ENCODE assay signal across 27 cellular contexts in the genomic region with DNA sequence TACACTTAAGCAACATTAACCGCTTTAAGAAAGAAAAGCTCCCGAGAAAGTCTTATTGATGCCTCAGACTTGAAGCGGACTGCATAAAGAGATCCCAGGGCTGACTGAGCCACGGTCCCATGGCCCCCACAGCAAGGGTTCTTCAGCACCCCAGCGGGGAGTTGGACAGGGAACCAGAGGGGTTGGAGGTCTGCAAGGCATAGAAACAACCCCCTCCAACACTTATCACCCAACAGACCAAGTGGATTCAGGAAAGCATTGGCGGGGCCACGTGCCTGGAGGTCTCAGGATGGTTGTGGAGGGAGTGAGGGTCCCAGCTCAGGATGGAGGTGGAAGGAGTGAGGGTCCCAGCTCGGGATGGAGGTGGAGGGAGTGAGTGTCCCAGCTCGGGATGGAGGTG.
DNase-seq lines count a peak whose midpoint lies in the region; ATAC-seq, FAIRE-seq and TF ChIP-seq lines count a peak whose summit lies in the region.
"Had no signal": no experiment of that assay in that cellular context is flagged by ENCODE, and none has a peak within 500 bp of the region (broad histone marks: within the 10 kb centered on the region; RNA-seq: fewer than 3 reads in every experiment).

No MANE protein-coding gene starts in this region.

- H3K27ac ChIP-seq in DND-41 (ENCODE audit: low read length) (no peak overlapping the region), H1 (ENCODE audit: low read depth, low read length) (no peak overlapping the region), neuronal stem cell (replicated peaks; ENCODE audit: low read length) (no peak overlapping the region)
- H3K27ac ChIP-seq: C4-2B, GM23248, KMS-11, SJCRH30 had no signal

- H3K27me3 ChIP-seq in DND-41 (ENCODE audit: insufficient read depth, low read length, poor library complexity) (no peaks in the 10 kb centered on the region), H1 (replicated peaks in 1 of 4; ENCODE audit: control insufficient read depth in 3 of 4, extremely low read depth in 1 of 4, insufficient read depth in 3 of 4, low read length in 3 of 4) (no peaks in the 10 kb centered on the region), neuronal stem cell (ENCODE audit: control insufficient read depth in 3 of 3, insufficient read depth in 3 of 3, low read depth in 1 of 3, low read length in 3 of 3) (no peaks in the 10 kb centered on the region)
- H3K27me3 ChIP-seq: SJCRH30 had no signal

- H3K4me2 ChIP-seq in DND-41 (ENCODE audit: insufficient read depth, low read length) (no peak overlapping the region), H1 (ENCODE audit: insufficient read depth in 1 of 2, low read depth in 2 of 2, low read length in 2 of 2) (no peak overlapping the region), neuronal stem cell (ENCODE audit: insufficient read depth, low read length, poor library complexity, severe bottlenecking) (no peak overlapping the region)
- H3K4me2 ChIP-seq: KMS-11 had no signal

- no peak for DNase-seq in DND-41
- peak in 1 of 2 experiments; percentile 22 for DNase-seq in H1 (ENCODE audit: low read depth in 1 of 2, low spot score in 2 of 2)
- DNase-seq in mesenteric fat pad (ENCODE audit: low spot score), result peak; percentile 30
- DNase-seq in type B pancreatic cell (ENCODE audit: extremely low spot score, unreplicated experiment), result peak; percentile 32
- DNase-seq in neuronal stem cell (ENCODE audit: low spot score), result no peak
- DNase-seq in NCI-H446 (lab: John Stamatoyannopoulos, UW), result no peak
- DNase-seq in endothelial cell (ENCODE audit: low spot score), result no peak
- DNase-seq: DMS53, EL, GF-D8, GM23248, HCEC 1CT, IMR-90, NCI-H1092 treated with DMSO at 0.1 percent for 48 hours, NCI-H1436 treated with DMSO at 0.1 percent for 48 hours, NCI-H1930, NCI-H226, NCI-H524, NCI-H774, OCI-M1, SJCRH30 had no signal

- H3K79me2 ChIP-seq in DND-41 (ENCODE audit: insufficient read depth, low read length) (no peaks in the 10 kb centered on the region), H1 (ENCODE audit: control insufficient read depth in 1 of 2, insufficient read depth in 2 of 2, low read length in 2 of 2) (no peaks in the 10 kb centered on the region)

- H3K14ac ChIP-seq in H1 (ENCODE audit: insufficient read length), result no peak overlapping the region
- H3K14ac ChIP-seq in neuronal stem cell (ENCODE audit: low read length), result no peak overlapping the region

- peaks cover 17% of the 10 kb centered on the region for H3K4me1 Mint-ChIP-seq in type B pancreatic cell (ENCODE audit: unreplicated experiment)
- no peaks in the 10 kb centered on the region for H3K4me1 Mint-ChIP-seq in endothelial cell (ENCODE audit: unreplicated experiment)

- no peak overlapping the region for H4K5ac ChIP-seq in H1 (ENCODE audit: insufficient read length, low read depth, low read length)

- no peak overlapping the region for H3K4me3 ChIP-seq in DND-41 (ENCODE audit: low read depth in 1 of 2, low read length in 2 of 2)
- H3K4me3 ChIP-seq in H1 (ENCODE audit: extremely low read depth in 1 of 4, insufficient read depth in 2 of 4, low read depth in 3 of 4, low read length in 4 of 4), result no peak overlapping the region
- no peak overlapping the region for H3K4me3 ChIP-seq in neuronal stem cell (ENCODE audit: low read length in 2 of 2)
- H3K4me3 ChIP-seq: GM23248, SJCRH30 had no signal

- H3K56ac ChIP-seq in H1 (replicated peaks; ENCODE audit: insufficient read length, low read depth, low read length), result no peak overlapping the region

- H3K4ac ChIP-seq in H1 (replicated peaks; ENCODE audit: insufficient read length, low read depth, low read length) (no peak overlapping the region), neuronal stem cell (ENCODE audit: low read length) (no peak overlapping the region)

- H3K23me2 ChIP-seq in H1 (ENCODE audit: low read depth, low read length), result no peaks in the 10 kb centered on the region

- H3K27ac Mint-ChIP-seq in type B pancreatic cell, result no peak overlapping the region
- no peak overlapping the region for H3K27ac Mint-ChIP-seq in endothelial cell (ENCODE audit: unreplicated experiment)

- H3K23ac ChIP-seq in H1 (ENCODE audit: insufficient read length) (no peak overlapping the region), neuronal stem cell (ENCODE audit: low read depth, low read length, poor library complexity) (no peak overlapping the region)

- TF ChIP-seq CTCF in DND-41 (IDR thresholded peaks at IDR 0.05; ENCODE audit: borderline replicate concordance, extremely low read depth, low read length, poor library complexity, severe bottlenecking), result no peak
- no peak for TF ChIP-seq CTCF in H1 (IDR thresholded peaks at IDR 0.05; ENCODE audit: control extremely low read depth in 1 of 3, insufficient read depth in 1 of 3, low read depth in 1 of 3, low read length in 3 of 3)
- TF ChIP-seq CTCF in type B pancreatic cell (conservative IDR thresholded peaks at IDR 0.05), result no peak
- no peak for TF ChIP-seq CTCF in endothelial cell (IDR thresholded peaks at IDR 0.05; ENCODE audit: unreplicated experiment)

- FAIRE-seq in H1 (lab: Jason Lieb, UNC), result no peak
- FAIRE-seq: A204.1, D721Med, HTR-8/SVneo, RCC 7860 had no signal

- H3K9me3 Mint-ChIP-seq in type B pancreatic cell (peaks cover 4% of the 10 kb centered on the region), endothelial cell (ENCODE audit: unreplicated experiment) (peaks cover 9% of the 10 kb centered on the region)

- H2BK12ac ChIP-seq in H1 (ENCODE audit: low read depth, low read length) (no peak overlapping the region), neuronal stem cell (ENCODE audit: low read length) (no peak overlapping the region)

- H4K20me1 ChIP-seq in DND-41 (ENCODE audit: insufficient read depth, low read length), result no peaks in the 10 kb centered on the region
- H4K20me1 ChIP-seq in H1 (replicated peaks in 1 of 2; ENCODE audit: control insufficient read depth in 1 of 2, insufficient read depth in 2 of 2, low read length in 2 of 2), result no peaks in the 10 kb centered on the region

- peaks cover 4% of the 10 kb centered on the region for H3K36me3 Mint-ChIP-seq in type B pancreatic cell
- H3K36me3 Mint-ChIP-seq in endothelial cell (ENCODE audit: low read depth, unreplicated experiment), result peaks cover 5% of the 10 kb centered on the region

- H3K4me1 ChIP-seq in DND-41 (ENCODE audit: insufficient read depth, low read length), result peaks cover 1% of the 10 kb centered on the region
- H3K4me1 ChIP-seq in H1 (replicated peaks in 1 of 4; ENCODE audit: control insufficient read depth in 3 of 4, insufficient read depth in 4 of 4, low read length in 3 of 4), result no peaks in the 10 kb centered on the region
- no peaks in the 10 kb centered on the region for H3K4me1 ChIP-seq in neuronal stem cell (ENCODE audit: control insufficient read depth in 2 of 2, insufficient read depth in 1 of 2, low read depth in 1 of 2, low read length in 2 of 2)
- H3K4me1 ChIP-seq: SJCRH30 had no signal

- POLR2A ChIA-PET in H1 (lab: Charles Lee; ENCODE audit: partially characterized antibody), result interaction anchor here (0.6 kb wide), 1 partner anchor 152 kb away, joined by 3 read pairs; no protein-coding TSS in a partner anchor

- ATAC-seq in DND-41 (ENCODE audit: insufficient read depth, low read depth), result no peak

- 0 out of 2 replicates have a peak overlapping the region, but pooled peaks have one; percentile 32 for H2BK20ac ChIP-seq in H1 (ENCODE audit: low read length)

- H2AK5ac ChIP-seq in H1 (ENCODE audit: low read depth, low read length), result no peak overlapping the region
- no peak overlapping the region for H2AK5ac ChIP-seq in neuronal stem cell (ENCODE audit: low read depth, low read length)

- H3K79me1 ChIP-seq in H1 (ENCODE audit: low read depth, low read length) (no peaks in the 10 kb centered on the region), neuronal stem cell (ENCODE audit: low read depth, low read length) (no peaks in the 10 kb centered on the region)

- H4K91ac ChIP-seq in H1 (replicated peaks; ENCODE audit: insufficient read length, low read length) (no peak overlapping the region), neuronal stem cell (ENCODE audit: low read depth, low read length, poor library complexity) (no peak overlapping the region)

- H3K36me3 ChIP-seq in DND-41 (ENCODE audit: insufficient read depth, low read length) (no peaks in the 10 kb centered on the region), H1 (ENCODE audit: control insufficient read depth in 2 of 4, insufficient read depth in 4 of 4, low read length in 3 of 4) (no peaks in the 10 kb centered on the region), neuronal stem cell (replicated peaks in 1 of 2; ENCODE audit: control insufficient read depth in 2 of 2, insufficient read depth in 2 of 2, low read length in 2 of 2) (no peaks in the 10 kb centered on the region)
- H3K36me3 ChIP-seq: SJCRH30 had no signal

- H3K18ac ChIP-seq in H1 (ENCODE audit: extremely low read depth, low read length) (no peak overlapping the region), neuronal stem cell (ENCODE audit: low read length) (no peak overlapping the region)

- H3K9me3 ChIP-seq in DND-41 (ENCODE audit: insufficient read depth, low read length, severe bottlenecking) (no peaks in the 10 kb centered on the region), H1 (ENCODE audit: insufficient read depth in 2 of 2, low read depth in 1 of 2, low read length in 1 of 2) (no peaks in the 10 kb centered on the region), neuronal stem cell (replicated peaks in 1 of 2; ENCODE audit: control insufficient read depth in 2 of 2, insufficient read depth in 1 of 2, low read depth in 1 of 2, low read length in 2 of 2) (no peaks in the 10 kb centered on the region)
- H3K9me3 ChIP-seq: SJCRH30 had no signal

- H4K8ac ChIP-seq in H1 (ENCODE audit: extremely low read depth, insufficient read depth, low read length), result no peak overlapping the region; the same call in 1 of the 2 replicates
- H4K8ac ChIP-seq in neuronal stem cell (ENCODE audit: low read depth, low read length), result no peak overlapping the region

- CTCF ChIA-PET in H1 (lab: Charles Lee; ENCODE audit: partially characterized antibody), result no interaction called here

- WGBS in H1 (ENCODE audit: extremely low coverage in 1 of 2, insufficient coverage in 1 of 2, insufficient read length in 1 of 2, insufficient replicate concordance in 2 of 2, low coverage in 1 of 2, low lambda C conversion rate in 2 of 2, missing lambda C conversion rate in 1 of 2), 2 experiments, result 91% methylated on average over 9 of the region's 9 CpGs; no CpG with 5 or more reads in 1 of the 2 experiments
- no CpG with 5 or more reads among the region's 9 CpGs for WGBS in neuronal stem cell (ENCODE audit: extremely low coverage in 2 of 2, insufficient read length in 2 of 2, insufficient replicate concordance in 1 of 2), 2 donors

- H3K9ac ChIP-seq in DND-41 (ENCODE audit: low read depth, low read length) (no peak overlapping the region), H1 (replicated peaks in 1 of 4; ENCODE audit: extremely low read depth in 1 of 4, low read depth in 3 of 4, low read length in 3 of 4) (no peak overlapping the region), neuronal stem cell (ENCODE audit: low read depth, low read length, poor library complexity) (no peak overlapping the region)
- H3K9ac ChIP-seq: GM23248, KMS-11 had no signal

- TF ChIP-seq POLR2A in H1 (IDR thresholded peaks at IDR 0.05; ENCODE audit: control extremely low read depth in 1 of 2, low read depth in 2 of 2, low read length in 2 of 2), result no peak

- H3K4me3 Mint-ChIP-seq in type B pancreatic cell (peak overlapping the region; percentile 65), endothelial cell (ENCODE audit: unreplicated experiment) (no peak overlapping the region)

- H2BK5ac ChIP-seq in H1 (ENCODE audit: low read depth, low read length), result no peak overlapping the region
- H2BK5ac ChIP-seq in neuronal stem cell (ENCODE audit: low read length), result no peak overlapping the region

- H3K27me3 Mint-ChIP-seq in type B pancreatic cell, result peaks cover 19% of the 10 kb centered on the region
- peaks cover 10% of the 10 kb centered on the region for H3K27me3 Mint-ChIP-seq in endothelial cell (ENCODE audit: unreplicated experiment)

- no peak overlapping the region for H2BK15ac ChIP-seq in H1 (ENCODE audit: low read length)
- no peak overlapping the region for H2BK15ac ChIP-seq in neuronal stem cell (ENCODE audit: low read length)

- H2AFZ ChIP-seq in DND-41 (ENCODE audit: low read depth, low read length) (peak overlapping the region; percentile 42; the same call in 1 of the 2 replicates), H1 (ENCODE audit: low read length) (no peak overlapping the region), neuronal stem cell (ENCODE audit: low read length) (no peak overlapping the region)
- H2AFZ ChIP-seq: GM23248 had no signal

- TF ChIP-seq EP300 in H1 (IDR thresholded peaks at IDR 0.05; ENCODE audit: borderline replicate concordance in 1 of 2, low read depth in 2 of 2, low read length in 2 of 2), result no peak

- no peak for TF ChIP-seq RAD21 in H1 (IDR thresholded peaks at IDR 0.05 in 1 of 2, conservative IDR thresholded peaks at IDR 0.05 in 1 of 2; ENCODE audit: low read depth in 2 of 2, low read length in 2 of 2)

- no peak overlapping the region for H2BK120ac ChIP-seq in H1 (replicated peaks; ENCODE audit: low read depth, low read length)
- H2BK120ac ChIP-seq in neuronal stem cell (ENCODE audit: low read depth, low read length), result no peak overlapping the region

Comparison
In these comparisons a context has a peak if more than half of its experiments do, and no peak if none do; other contexts are left out.
1. DNase-seq: peak in mesenteric fat pad (single experiment) and type B pancreatic cell (single experiment); none in DND-41 (single experiment), neuronal stem cell (single experiment), NCI-H446 (0 of 2) and endothelial cell (single experiment).